In the genomic region with DNA sequence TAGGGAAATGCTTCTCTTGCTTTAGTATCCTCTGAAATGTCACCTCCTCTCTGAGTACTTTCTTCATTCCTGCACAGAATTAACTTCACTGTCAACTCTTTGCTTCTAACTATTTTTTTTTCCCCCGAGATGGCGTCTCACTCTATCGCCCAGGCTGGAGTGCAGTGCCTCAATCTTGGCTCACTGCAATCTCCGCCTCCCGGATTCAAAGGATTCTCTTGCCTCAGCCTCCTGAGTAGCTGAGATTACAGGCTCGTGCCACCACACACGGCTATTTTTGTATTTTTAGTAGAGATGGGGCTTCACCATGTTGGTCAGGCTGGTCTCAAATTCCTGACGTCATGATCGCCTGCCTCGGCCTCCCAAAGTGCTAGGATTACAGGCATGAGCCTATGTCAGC, we compare ENCODE assay signal across 17 cellular contexts. TPM values are rescaled to one million over a fixed set of nuclear protein-coding genes. Genes with fewer than 3 reads are reported as not detected.
"Had no signal": no experiment of that assay in that cellular context is flagged by ENCODE, and none has a peak within 500 bp of the region (broad histone marks: within the 10 kb centered on the region; RNA-seq: fewer than 3 reads in every experiment).

No MANE protein-coding gene starts in this region.

- H3K36me3 Mint-ChIP-seq: immature natural killer cell; naive thymus-derived CD4-positive, alpha-beta T cell; stimulated activated naive B cell treated with anti-CD40 and anti-IgM and Interleukin-4, amounts not matched to agents 10 μg/mL and 1 μg/mL and 100 μg/mL, for 72 hours had no signal

- ATAC-seq: activated naive CD4-positive, alpha-beta T cell treated with anti-CD3 and anti-CD28 coated beads, Interleukin-2, amount 50 U/mL, for 72 hours; gastroesophageal sphincter; heart right ventricle; naive thymus-derived CD4-positive, alpha-beta T cell had no signal

- H3K27ac ChIP-seq: VCaP had no signal

- H3K27ac Mint-ChIP-seq: activated naive CD4-positive, alpha-beta T cell treated with anti-CD3 and anti-CD28 coated beads, Interleukin-2, amount 50 U/mL, for 72 hours; immature natural killer cell; naive thymus-derived CD4-positive, alpha-beta T cell; stimulated activated naive B cell treated with anti-CD40 and anti-IgM and Interleukin-4, amounts not matched to agents 10 μg/mL and 1 μg/mL and 100 μg/mL, for 72 hours had no signal

- H3K9me3 Mint-ChIP-seq: activated naive CD4-positive, alpha-beta T cell treated with anti-CD3 and anti-CD28 coated beads, Interleukin-2, amount 50 U/mL, for 72 hours; immature natural killer cell; stimulated activated naive B cell treated with anti-CD40 and anti-IgM and Interleukin-4, amounts not matched to agents 10 μg/mL and 1 μg/mL and 100 μg/mL, for 72 hours had no signal

- H3K9me3 ChIP-seq: gastroesophageal sphincter, heart right ventricle, left ventricle myocardium inferior, thoracic aorta had no signal

- DNase-seq: activated CD4-positive, alpha-beta T cell treated with anti-CD3 and anti-CD28 coated beads, Interleukin-2, amount 50 U/mL, for 48 hours; activated gamma-delta T cell; caudate nucleus; erythroblast; heart right ventricle; immature natural killer cell; kidney glomerular epithelial cell; left ventricle myocardium inferior; naive thymus-derived CD4-positive, alpha-beta T cell; retina; stimulated activated naive B cell treated with anti-CD40 and anti-IgM and Interleukin-4, amounts not matched to agents 10 μg/mL and 1 μg/mL and 100 μg/mL, for 72 hours; SW 1271; T-helper 2 cell had no signal

- H3K27me3 ChIP-seq: gastroesophageal sphincter, heart right ventricle had no signal

- H3K4me3 ChIP-seq: gastroesophageal sphincter had no signal

- H3K36me3 ChIP-seq: gastroesophageal sphincter, heart right ventricle, left ventricle myocardium inferior, thoracic aorta had no signal

RNA-seq across cellular contexts. Expression of a gene that starts 1.4 kb away (rescaled TPM):
- total RNA-seq: activated naive CD4-positive, alpha-beta T cell treated with anti-CD3 and anti-CD28 coated beads, Interleukin-2, amount 50 U/mL, for 72 hours had no signal
- polyA plus RNA-seq: immature natural killer cell; naive thymus-derived CD4-positive, alpha-beta T cell had no signal
